ENCODE assay signal across 12 cellular contexts in genomic region chr17:16037636-16038035, GRCh38. TPM values are rescaled to one million over a fixed set of nuclear protein-coding genes. Genes with fewer than 3 reads are reported as not detected.
DNase-seq lines count a peak whose midpoint lies in the region; ATAC-seq and TF ChIP-seq lines count a peak whose summit lies in the region.
"Had no signal": no experiment of that assay in that cellular context is flagged by ENCODE, and none has a peak within 500 bp of the region (broad histone marks: within the 10 kb centered on the region; RNA-seq: fewer than 3 reads in every experiment).

No MANE protein-coding gene starts in this region.

- peaks cover 91% of the 10 kb centered on the region for H3K36me3 ChIP-seq in CD4-positive, CD25-positive, alpha-beta regulatory T cell (ENCODE audit: control insufficient read depth, insufficient read depth, low read length)
- H3K36me3 ChIP-seq in naive thymus-derived CD4-positive, alpha-beta T cell (ENCODE audit: control insufficient read depth in 2 of 3, insufficient read depth in 3 of 3, low read length in 3 of 3), result peaks cover 6 to 81% (median 14%) of the 10 kb centered on the region in 3 experiments

- H3K4me1 ChIP-seq in CD4-positive, CD25-positive, alpha-beta regulatory T cell (ENCODE audit: control insufficient read depth, insufficient read depth, low read length, poor library complexity, severe bottlenecking), result no peaks in the 10 kb centered on the region
- H3K4me1 ChIP-seq in naive thymus-derived CD4-positive, alpha-beta T cell (ENCODE audit: control insufficient read depth in 2 of 2, insufficient read depth in 2 of 2, low read length in 2 of 2), result no peaks in the 10 kb centered on the region

- peak overlapping the region; percentile 63 to 70 (median 65) for H3K27ac Mint-ChIP-seq in CD4-positive, CD25-positive, alpha-beta regulatory T cell
- H3K27ac Mint-ChIP-seq in IgD-negative memory B cell (peak overlapping the region in 2 of 3 donors; percentile 6 to 22), brain (peak overlapping the region; percentile 0 to 81 (median 73))
- H3K27ac Mint-ChIP-seq in naive thymus-derived CD4-positive, alpha-beta T cell, result peak overlapping the region in 8 of 9 donors; percentile 2 to 90 (median 65)

- TF ChIP-seq CTCF in brain (conservative IDR thresholded peaks at IDR 0.05), result no peak

- intact Hi-C loops in naive thymus-derived CD4-positive, alpha-beta T cell (cut with micrococcal nuclease), result no loop called here

- no peak overlapping the region for H3K4me3 Mint-ChIP-seq in CD4-positive, CD25-positive, alpha-beta regulatory T cell
- H3K4me3 Mint-ChIP-seq in IgD-negative memory B cell (no peak overlapping the region), brain (no peak overlapping the region)
- no peak overlapping the region for H3K4me3 Mint-ChIP-seq in naive thymus-derived CD4-positive, alpha-beta T cell

- DNase-seq in CD4-positive, CD25-positive, alpha-beta regulatory T cell, result no peak
- DNase-seq in naive thymus-derived CD4-positive, alpha-beta T cell, result no peak
- DNase-seq in mucosa of gallbladder (ENCODE audit: low spot score) (no peak), substantia nigra (lab: John Stamatoyannopoulos, UW) (no peak)
- DNase-seq: effector CD4-positive, alpha-beta T cell; H7; heart right ventricle; NCI-H226 had no signal

- POLR2A ChIA-PET in naive thymus-derived CD4-positive, alpha-beta T cell (lab: Charles Lee), result interaction anchor here (0.9 kb wide), 1 partner anchor 39 kb away, joined by 9 read pairs; no protein-coding TSS in a partner anchor

- no peak overlapping the region for H3K4me3 ChIP-seq in CD4-positive, CD25-positive, alpha-beta regulatory T cell (ENCODE audit: low read depth, low read length)
- H3K4me3 ChIP-seq in naive thymus-derived CD4-positive, alpha-beta T cell (ENCODE audit: low read length), result no peak overlapping the region
- H3K4me3 ChIP-seq: heart right ventricle had no signal

- no peaks in the 10 kb centered on the region for H3K9me3 ChIP-seq in CD4-positive, CD25-positive, alpha-beta regulatory T cell (ENCODE audit: control insufficient read depth in 2 of 2, low read length in 2 of 2)
- H3K9me3 ChIP-seq in naive thymus-derived CD4-positive, alpha-beta T cell (ENCODE audit: control insufficient read depth in 2 of 3, low read length in 3 of 3), result no peaks in the 10 kb centered on the region
- H3K9me3 ChIP-seq: heart right ventricle had no signal

- H3K36me3 Mint-ChIP-seq in CD4-positive, CD25-positive, alpha-beta regulatory T cell, result peaks cover 48% of the 10 kb centered on the region
- H3K36me3 Mint-ChIP-seq in IgD-negative memory B cell (peaks cover 13% of the 10 kb centered on the region), brain (peaks cover 88% of the 10 kb centered on the region)
- H3K36me3 Mint-ChIP-seq in naive thymus-derived CD4-positive, alpha-beta T cell, result peaks cover 13 to 61% (median 34%) of the 10 kb centered on the region in 5 donors

- H3K27ac ChIP-seq in CD4-positive, CD25-positive, alpha-beta regulatory T cell (ENCODE audit: insufficient read depth, low read length, poor library complexity, severe bottlenecking), result no peak overlapping the region
- no peak overlapping the region for H3K27ac ChIP-seq in naive thymus-derived CD4-positive, alpha-beta T cell (ENCODE audit: low read depth, low read length)
- H3K27ac ChIP-seq in substantia nigra (ENCODE audit: low read depth, low read length, poor library complexity, severe bottlenecking), result no peak overlapping the region
- H3K27ac ChIP-seq: heart right ventricle had no signal

- CTCF ChIA-PET in naive thymus-derived CD4-positive, alpha-beta T cell (lab: Charles Lee), result interaction anchor here (0.6 kb wide), 1 partner anchor 472 kb away, joined by 3 read pairs; no protein-coding TSS in a partner anchor

- H3K27me3 Mint-ChIP-seq in CD4-positive, CD25-positive, alpha-beta regulatory T cell, result no peaks in the 10 kb centered on the region
- H3K27me3 Mint-ChIP-seq in IgD-negative memory B cell (no peaks in the 10 kb centered on the region), brain (no peaks in the 10 kb centered on the region)
- H3K27me3 Mint-ChIP-seq in naive thymus-derived CD4-positive, alpha-beta T cell, result no peaks in the 10 kb centered on the region

- H3K27me3 ChIP-seq in CD4-positive, CD25-positive, alpha-beta regulatory T cell (ENCODE audit: control insufficient read depth, insufficient read depth, low read length), result no peaks in the 10 kb centered on the region
- no peaks in the 10 kb centered on the region for H3K27me3 ChIP-seq in naive thymus-derived CD4-positive, alpha-beta T cell (ENCODE audit: control insufficient read depth in 2 of 2, insufficient read depth in 2 of 2, low read length in 2 of 2)
- H3K27me3 ChIP-seq: heart right ventricle had no signal

- no peak for ATAC-seq in CD4-positive, CD25-positive, alpha-beta regulatory T cell (ENCODE audit: low read depth in 2 of 2)
- ATAC-seq in naive thymus-derived CD4-positive, alpha-beta T cell, result no peak
- no peak for ATAC-seq in GM21529 (IDR thresholded peaks at IDR 0.05; ENCODE audit: unreplicated experiment)
- no peak for ATAC-seq in GM19023 (IDR thresholded peaks at IDR 0.05; ENCODE audit: unreplicated experiment)
- ATAC-seq: heart right ventricle had no signal

- H3K9me3 Mint-ChIP-seq in CD4-positive, CD25-positive, alpha-beta regulatory T cell, result no peaks in the 10 kb centered on the region
- H3K9me3 Mint-ChIP-seq in IgD-negative memory B cell (no peaks in the 10 kb centered on the region), brain (peaks cover 0 to 5% (median 0%) of the 10 kb centered on the region in 5 experiments)
- no peaks in the 10 kb centered on the region for H3K9me3 Mint-ChIP-seq in naive thymus-derived CD4-positive, alpha-beta T cell

- H3K4me1 Mint-ChIP-seq in CD4-positive, CD25-positive, alpha-beta regulatory T cell, result peaks cover 7 to 18% (median 13%) of the 10 kb centered on the region in 4 donors
- H3K4me1 Mint-ChIP-seq in IgD-negative memory B cell, result peaks cover 3 to 12% (median 7%) of the 10 kb centered on the region in 3 donors
- no peaks in the 10 kb centered on the region for H3K4me1 Mint-ChIP-seq in brain
- peaks cover 0 to 21% (median 8%) of the 10 kb centered on the region in 7 donors for H3K4me1 Mint-ChIP-seq in naive thymus-derived CD4-positive, alpha-beta T cell

RNA-seq across cellular contexts. Expression of gene TTC19, which starts 38.0 kb away (rescaled TPM):
- 44.3 TPM for total RNA-seq in CD4-positive, CD25-positive, alpha-beta regulatory T cell
- polyA plus RNA-seq in CD4-positive, CD25-positive, alpha-beta regulatory T cell, result 10 to 100 TPM; 28.7 to 38.2 (median 29.0) TPM
- polyA plus RNA-seq in IgD-negative memory B cell (30.6 TPM), brain (ENCODE audit: insufficient read depth, low read depth, low replicate concordance) (35.8 TPM)
- 10 to 100 TPM; 32.8 to 61.6 (median 37.4) TPM for total RNA-seq in naive thymus-derived CD4-positive, alpha-beta T cell
- 10 to 100 TPM; 35.8 to 35.9 TPM for polyA plus RNA-seq in naive thymus-derived CD4-positive, alpha-beta T cell
- total RNA-seq in mucosa of gallbladder, result 36.9 TPM

RNA-seq across cellular contexts. Expression of gene ZSWIM7, which starts 38.1 kb away (rescaled TPM):
- total RNA-seq in CD4-positive, CD25-positive, alpha-beta regulatory T cell, result 11.6 TPM
- 10 to 100 TPM; 43.5 to 55.2 (median 51.2) TPM for polyA plus RNA-seq in CD4-positive, CD25-positive, alpha-beta regulatory T cell
- polyA plus RNA-seq in IgD-negative memory B cell (70.8 TPM), brain (ENCODE audit: insufficient read depth, low read depth, low replicate concordance) (55.9 TPM)
- total RNA-seq in naive thymus-derived CD4-positive, alpha-beta T cell, result 10 to 100 TPM; 10.0 to 39.6 (median 25.4) TPM
- polyA plus RNA-seq in naive thymus-derived CD4-positive, alpha-beta T cell, result 10 to 100 TPM; 78.6 to 82.7 TPM
- 23.5 TPM for total RNA-seq in mucosa of gallbladder

Comparison
In these comparisons a context has a peak if more than half of its experiments do, and no peak if none do; other contexts are left out.
1. H3K27ac Mint-ChIP-seq: peak in every context shown above with its lines; median percentile 73 in brain; 65 in CD4-positive, CD25-positive, alpha-beta regulatory T cell; 65 in naive thymus-derived CD4-positive, alpha-beta T cell; 14 in IgD-negative memory B cell.